6 cellular contexts compared by ENCODE assay signal in the genomic region with DNA sequence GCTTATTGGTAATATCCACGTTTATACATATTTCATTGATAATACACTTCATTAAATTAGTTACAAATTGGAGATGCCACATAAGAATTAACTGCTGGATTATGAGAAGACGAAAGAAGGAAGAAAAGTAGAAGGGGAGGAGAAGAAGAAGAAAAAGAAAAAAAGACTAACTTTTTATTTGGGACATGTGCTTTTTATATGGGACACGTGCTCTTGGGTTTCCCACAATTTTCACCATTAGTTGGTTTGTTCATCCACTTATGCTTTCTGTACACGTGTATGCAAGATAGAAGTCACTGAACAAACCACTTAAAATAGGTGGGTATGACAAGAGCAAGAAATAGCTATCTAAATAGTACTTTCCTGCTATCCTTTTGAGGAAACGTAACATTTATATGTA.
"Had no signal": no experiment of that assay in that cellular context is flagged by ENCODE, and none has a peak within 500 bp of the region (broad histone marks: within the 10 kb centered on the region; RNA-seq: fewer than 3 reads in every experiment).

No MANE protein-coding gene starts in this region.

- H3K4me3 ChIP-seq: K562 had no signal

- H3K27ac ChIP-seq: HL-60 had no signal

- FAIRE-seq: HTR-8/SVneo, K562 had no signal

- DNase-seq: IMR-90, KBM-7, KG1 had no signal

- ATAC-seq: K562 had no signal
